In genomic region chr7:67950321-67951083, GRCh38 we compare ENCODE assay signal across 15 cellular contexts.
"Had no signal": no experiment of that assay in that cellular context is flagged by ENCODE, and none has a peak within 500 bp of the region (broad histone marks: within the 10 kb centered on the region; RNA-seq: fewer than 3 reads in every experiment).

No MANE protein-coding gene starts in this region.

- ATAC-seq: right lobe of liver had no signal

- DNase-seq: activated B cell treated with CpG ODN at 0.5 μM for 24 hours; activated CD4-positive, alpha-beta memory T cell treated with anti-CD3 and anti-CD28 coated beads for 36 hours; activated CD4-positive, alpha-beta T cell treated with anti-CD3 and anti-CD28 coated beads for 4 hours; activated naive CD4-positive, alpha-beta T cell; activated naive CD8-positive, alpha-beta T cell treated with anti-CD3 and anti-CD28 coated beads for 36 hours; activated T-cell treated with anti-CD3 and anti-CD28 coated beads for 4 hours; amniotic stem cell; effector memory CD4-positive, alpha-beta T cell; naive B cell; ovary; right lobe of liver; small intestine; stimulated activated CD4-positive, alpha-beta T cell treated with anti-CD3 and anti-CD28 coated beads, Interleukin-15, amount 100 ng/mL, for 24 hours; stimulated activated CD4-positive, alpha-beta T cell treated with anti-CD3 and anti-CD28 coated beads, Interleukin-2, amount 100 ng/mL, for 48 hours; uterus had no signal
